In the genomic region with DNA sequence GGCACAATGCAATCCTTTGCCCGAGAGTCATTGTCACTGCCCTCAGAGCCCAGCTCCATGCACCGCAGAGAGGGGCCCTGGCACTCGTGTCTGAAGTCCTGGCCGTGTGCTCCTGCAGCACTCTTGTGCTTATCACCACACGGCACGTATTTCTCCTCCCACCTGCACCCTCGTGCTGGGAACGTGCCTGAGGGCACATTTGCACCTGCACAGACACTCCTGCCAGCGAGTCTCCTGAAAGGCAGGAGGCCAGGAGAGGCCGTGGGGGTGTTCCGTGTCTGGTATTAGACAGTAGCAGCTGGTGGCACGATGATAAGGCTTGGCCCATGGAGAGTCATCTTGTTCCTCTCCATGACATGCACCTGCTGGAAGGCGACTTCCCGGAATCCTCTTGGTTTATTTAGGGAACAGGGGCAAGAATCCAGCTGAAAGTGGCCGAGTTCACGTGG, we compare ENCODE assay signal across 1 cellular context.
A peak's percentile ranks its signal among the peaks of the same experiment; 100 is the strongest.
TF ChIP-seq lines count a peak whose summit lies in the region.

No MANE protein-coding gene starts in this region.

TF ChIP-seq in HepG2, 621 proteins besides CTCF, POLR2A, EP300 and RAD21 (continued from another document and continues in another):
- TF ChIP-seq, protein P1, sequence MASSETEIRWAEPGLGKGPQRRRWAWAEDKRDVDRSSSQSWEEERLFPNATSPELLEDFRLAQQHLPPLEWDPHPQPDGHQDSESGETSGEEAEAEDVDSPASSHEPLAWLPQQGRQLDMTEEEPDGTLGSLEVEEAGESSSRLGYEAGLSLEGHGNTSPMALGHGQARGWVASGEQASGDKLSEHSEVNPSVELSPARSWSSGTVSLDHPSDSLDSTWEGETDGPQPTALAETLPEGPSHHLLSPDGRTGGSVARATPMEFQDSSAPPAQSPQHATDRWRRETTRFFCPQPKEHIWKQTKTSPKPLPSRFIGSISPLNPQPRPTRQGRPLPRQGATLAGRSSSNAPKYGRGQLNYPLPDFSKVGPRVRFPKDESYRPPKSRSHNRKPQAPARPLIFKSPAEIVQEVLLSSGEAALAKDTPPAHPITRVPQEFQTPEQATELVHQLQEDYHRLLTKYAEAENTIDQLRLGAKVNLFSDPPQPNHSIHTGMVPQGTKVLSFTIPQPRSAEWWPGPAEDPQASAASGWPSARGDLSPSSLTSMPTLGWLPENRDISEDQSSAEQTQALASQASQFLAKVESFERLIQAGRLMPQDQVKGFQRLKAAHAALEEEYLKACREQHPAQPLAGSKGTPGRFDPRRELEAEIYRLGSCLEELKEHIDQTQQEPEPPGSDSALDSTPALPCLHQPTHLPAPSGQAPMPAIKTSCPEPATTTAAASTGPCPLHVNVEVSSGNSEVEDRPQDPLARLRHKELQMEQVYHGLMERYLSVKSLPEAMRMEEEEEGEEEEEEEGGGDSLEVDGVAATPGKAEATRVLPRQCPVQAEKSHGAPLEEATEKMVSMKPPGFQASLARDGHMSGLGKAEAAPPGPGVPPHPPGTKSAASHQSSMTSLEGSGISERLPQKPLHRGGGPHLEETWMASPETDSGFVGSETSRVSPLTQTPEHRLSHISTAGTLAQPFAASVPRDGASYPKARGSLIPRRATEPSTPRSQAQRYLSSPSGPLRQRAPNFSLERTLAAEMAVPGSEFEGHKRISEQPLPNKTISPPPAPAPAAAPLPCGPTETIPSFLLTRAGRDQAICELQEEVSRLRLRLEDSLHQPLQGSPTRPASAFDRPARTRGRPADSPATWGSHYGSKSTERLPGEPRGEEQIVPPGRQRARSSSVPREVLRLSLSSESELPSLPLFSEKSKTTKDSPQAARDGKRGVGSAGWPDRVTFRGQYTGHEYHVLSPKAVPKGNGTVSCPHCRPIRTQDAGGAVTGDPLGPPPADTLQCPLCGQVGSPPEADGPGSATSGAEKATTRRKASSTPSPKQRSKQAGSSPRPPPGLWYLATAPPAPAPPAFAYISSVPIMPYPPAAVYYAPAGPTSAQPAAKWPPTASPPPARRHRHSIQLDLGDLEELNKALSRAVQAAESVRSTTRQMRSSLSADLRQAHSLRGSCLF (CRISPR knock-in tag; IDR thresholded peaks at IDR 0.05; ENCODE audit: borderline replicate concordance) = no peak
- TF ChIP-seq, protein P2, sequence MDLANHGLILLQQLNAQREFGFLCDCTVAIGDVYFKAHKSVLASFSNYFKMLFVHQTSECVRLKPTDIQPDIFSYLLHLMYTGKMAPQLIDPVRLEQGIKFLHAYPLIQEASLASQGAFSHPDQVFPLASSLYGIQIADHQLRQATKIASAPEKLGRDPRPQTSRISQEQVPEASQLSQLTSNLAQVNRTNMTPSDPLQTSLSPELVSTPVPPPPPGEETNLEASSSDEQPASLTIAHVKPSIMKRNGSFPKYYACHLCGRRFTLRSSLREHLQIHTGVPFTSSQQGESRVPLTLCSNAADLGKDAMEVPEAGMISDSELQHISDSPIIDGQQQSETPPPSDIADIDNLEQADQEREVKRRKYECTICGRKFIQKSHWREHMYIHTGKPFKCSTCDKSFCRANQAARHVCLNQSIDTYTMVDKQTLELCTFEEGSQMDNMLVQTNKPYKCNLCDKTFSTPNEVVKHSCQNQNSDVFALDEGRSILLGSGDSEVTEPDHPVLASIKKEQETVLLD (CRISPR knock-in tag; IDR thresholded peaks at IDR 0.05; ENCODE audit: low read depth) = 0 out of 2 replicates have a peak, but pooled peaks have one; percentile 27
- TF ChIP-seq MYC (CRISPR knock-in tag; IDR thresholded peaks at IDR 0.05; ENCODE audit: borderline replicate concordance) = peak; percentile 57; the same call in 1 of the 2 replicates
- TF ChIP-seq ZNF337 (CRISPR knock-in tag; IDR thresholded peaks at IDR 0.05; ENCODE audit: borderline replicate concordance, low read depth) = no peak
- no peak for TF ChIP-seq ZNF3 (CRISPR knock-in tag; IDR thresholded peaks at IDR 0.05)
- 0 out of 2 replicates have a peak, but pooled peaks have one; percentile 69 for TF ChIP-seq REXO4 (CRISPR knock-in tag; IDR thresholded peaks at IDR 0.05; ENCODE audit: borderline replicate concordance)
- TF ChIP-seq, protein P3, sequence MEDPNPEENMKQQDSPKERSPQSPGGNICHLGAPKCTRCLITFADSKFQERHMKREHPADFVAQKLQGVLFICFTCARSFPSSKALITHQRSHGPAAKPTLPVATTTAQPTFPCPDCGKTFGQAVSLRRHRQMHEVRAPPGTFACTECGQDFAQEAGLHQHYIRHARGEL (CRISPR knock-in tag; IDR thresholded peaks at IDR 0.05) = no peak
- TF ChIP-seq ZNF460 (CRISPR knock-in tag; IDR thresholded peaks at IDR 0.05; ENCODE audit: borderline replicate concordance) = no peak
- TF ChIP-seq GATAD2A (CRISPR knock-in tag; IDR thresholded peaks at IDR 0.05) = 0 out of 2 replicates have a peak, but pooled peaks have one; percentile 30
- peak; percentile 52; the same call in 1 of the 2 replicates for TF ChIP-seq ZBTB38 (CRISPR knock-in tag; IDR thresholded peaks at IDR 0.05)
- TF ChIP-seq, protein P4, sequence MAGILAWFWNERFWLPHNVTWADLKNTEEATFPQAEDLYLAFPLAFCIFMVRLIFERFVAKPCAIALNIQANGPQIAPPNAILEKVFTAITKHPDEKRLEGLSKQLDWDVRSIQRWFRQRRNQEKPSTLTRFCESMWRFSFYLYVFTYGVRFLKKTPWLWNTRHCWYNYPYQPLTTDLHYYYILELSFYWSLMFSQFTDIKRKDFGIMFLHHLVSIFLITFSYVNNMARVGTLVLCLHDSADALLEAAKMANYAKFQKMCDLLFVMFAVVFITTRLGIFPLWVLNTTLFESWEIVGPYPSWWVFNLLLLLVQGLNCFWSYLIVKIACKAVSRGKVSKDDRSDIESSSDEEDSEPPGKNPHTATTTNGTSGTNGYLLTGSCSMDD (CRISPR knock-in tag; IDR thresholded peaks at IDR 0.05) = no peak
- TF ChIP-seq NCOA5 (CRISPR knock-in tag; IDR thresholded peaks at IDR 0.05) = no peak
- peak; percentile 52 for TF ChIP-seq IKZF4 (CRISPR knock-in tag; IDR thresholded peaks at IDR 0.05; ENCODE audit: borderline replicate concordance, low read depth, not compliant biosample characterization)
- TF ChIP-seq PCBP1 (IDR thresholded peaks at IDR 0.05; ENCODE audit: borderline replicate concordance, low read depth, low read length) = no peak
- TF ChIP-seq ZNF30 (CRISPR knock-in tag; IDR thresholded peaks at IDR 0.05) = peak; percentile 92
- no peak for TF ChIP-seq KMT2B (CRISPR knock-in tag; IDR thresholded peaks at IDR 0.05)
- TF ChIP-seq HNRNPH1 (optimal IDR thresholded peaks at IDR 0.05; ENCODE audit: low read depth, low read length) = no peak
- TF ChIP-seq, protein P5, sequence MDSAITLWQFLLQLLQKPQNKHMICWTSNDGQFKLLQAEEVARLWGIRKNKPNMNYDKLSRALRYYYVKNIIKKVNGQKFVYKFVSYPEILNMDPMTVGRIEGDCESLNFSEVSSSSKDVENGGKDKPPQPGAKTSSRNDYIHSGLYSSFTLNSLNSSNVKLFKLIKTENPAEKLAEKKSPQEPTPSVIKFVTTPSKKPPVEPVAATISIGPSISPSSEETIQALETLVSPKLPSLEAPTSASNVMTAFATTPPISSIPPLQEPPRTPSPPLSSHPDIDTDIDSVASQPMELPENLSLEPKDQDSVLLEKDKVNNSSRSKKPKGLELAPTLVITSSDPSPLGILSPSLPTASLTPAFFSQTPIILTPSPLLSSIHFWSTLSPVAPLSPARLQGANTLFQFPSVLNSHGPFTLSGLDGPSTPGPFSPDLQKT (CRISPR knock-in tag; IDR thresholded peaks at IDR 0.05; ENCODE audit: borderline replicate concordance) = no peak
- TF ChIP-seq ZNF749 (CRISPR knock-in tag; IDR thresholded peaks at IDR 0.05; ENCODE audit: borderline replicate concordance) = no peak
- TF ChIP-seq, protein P6, sequence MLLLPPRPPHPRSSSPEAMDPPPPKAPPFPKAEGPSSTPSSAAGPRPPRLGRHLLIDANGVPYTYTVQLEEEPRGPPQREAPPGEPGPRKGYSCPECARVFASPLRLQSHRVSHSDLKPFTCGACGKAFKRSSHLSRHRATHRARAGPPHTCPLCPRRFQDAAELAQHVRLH (CRISPR knock-in tag; IDR thresholded peaks at IDR 0.05; ENCODE audit: borderline replicate concordance, low read depth) = no peak
- no peak for TF ChIP-seq SMARCC2 (IDR thresholded peaks at IDR 0.05)
- no peak for TF ChIP-seq ZNF124 (CRISPR knock-in tag; IDR thresholded peaks at IDR 0.05)
- TF ChIP-seq, protein P7, sequence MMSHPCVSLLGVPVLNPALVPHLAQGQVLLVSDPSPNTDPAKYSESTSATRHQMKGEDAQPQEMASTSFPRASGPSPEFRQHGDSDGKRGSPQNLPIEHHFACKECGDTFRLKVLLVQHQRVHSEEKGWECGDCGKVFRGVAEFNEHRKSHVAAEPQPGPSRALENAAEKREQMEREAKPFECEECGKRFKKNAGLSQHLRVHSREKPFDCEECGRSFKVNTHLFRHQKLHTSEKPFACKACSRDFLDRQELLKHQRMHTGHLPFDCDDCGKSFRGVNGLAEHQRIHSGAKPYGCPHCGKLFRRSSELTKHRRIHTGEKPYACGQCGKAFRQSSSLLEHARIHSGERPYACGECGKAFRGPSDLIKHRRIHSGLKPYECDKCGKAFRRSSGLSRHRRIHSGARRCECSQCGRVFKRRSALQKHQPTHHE (CRISPR knock-in tag; IDR thresholded peaks at IDR 0.05; ENCODE audit: borderline replicate concordance) = no peak
- TF ChIP-seq, protein P8, sequence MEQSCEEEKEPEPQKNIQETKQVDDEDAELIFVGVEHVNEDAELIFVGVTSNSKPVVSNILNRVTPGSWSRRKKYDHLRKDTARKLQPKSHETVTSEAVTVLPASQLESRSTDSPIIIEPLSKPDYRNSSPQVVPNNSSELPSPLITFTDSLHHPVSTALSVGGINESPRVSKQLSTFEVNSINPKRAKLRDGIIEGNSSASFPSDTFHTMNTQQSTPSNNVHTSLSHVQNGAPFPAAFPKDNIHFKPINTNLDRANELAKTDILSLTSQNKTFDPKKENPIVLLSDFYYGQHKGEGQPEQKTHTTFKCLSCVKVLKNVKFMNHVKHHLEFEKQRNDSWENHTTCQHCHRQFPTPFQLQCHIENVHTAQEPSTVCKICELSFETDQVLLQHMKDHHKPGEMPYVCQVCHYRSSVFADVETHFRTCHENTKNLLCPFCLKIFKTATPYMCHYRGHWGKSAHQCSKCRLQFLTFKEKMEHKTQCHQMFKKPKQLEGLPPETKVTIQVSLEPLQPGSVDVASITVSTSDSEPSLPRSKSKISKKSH (CRISPR knock-in tag; IDR thresholded peaks at IDR 0.05; ENCODE audit: borderline replicate concordance) = peak; percentile 85
- no peak for TF ChIP-seq ZSCAN20 (CRISPR knock-in tag; IDR thresholded peaks at IDR 0.05; ENCODE audit: borderline replicate concordance)
- TF ChIP-seq HNF4G (IDR thresholded peaks at IDR 0.05; ENCODE audit: borderline replicate concordance, low read depth, low read length) = no peak
- no peak for TF ChIP-seq HNF4G (CRISPR knock-in tag; IDR thresholded peaks at IDR 0.05; ENCODE audit: borderline replicate concordance, low read depth)
- no peak for TF ChIP-seq KAT8 (CRISPR knock-in tag; IDR thresholded peaks at IDR 0.05)
- TF ChIP-seq PRMT3 (CRISPR knock-in tag; IDR thresholded peaks at IDR 0.05; ENCODE audit: borderline replicate concordance, low read depth) = no peak
- TF ChIP-seq, protein P9, sequence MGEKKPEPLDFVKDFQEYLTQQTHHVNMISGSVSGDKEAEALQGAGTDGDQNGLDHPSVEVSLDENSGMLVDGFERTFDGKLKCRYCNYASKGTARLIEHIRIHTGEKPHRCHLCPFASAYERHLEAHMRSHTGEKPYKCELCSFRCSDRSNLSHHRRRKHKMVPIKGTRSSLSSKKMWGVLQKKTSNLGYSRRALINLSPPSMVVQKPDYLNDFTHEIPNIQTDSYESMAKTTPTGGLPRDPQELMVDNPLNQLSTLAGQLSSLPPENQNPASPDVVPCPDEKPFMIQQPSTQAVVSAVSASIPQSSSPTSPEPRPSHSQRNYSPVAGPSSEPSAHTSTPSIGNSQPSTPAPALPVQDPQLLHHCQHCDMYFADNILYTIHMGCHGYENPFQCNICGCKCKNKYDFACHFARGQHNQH (CRISPR knock-in tag; IDR thresholded peaks at IDR 0.05) = 0 out of 2 replicates have a peak, but pooled peaks have one; percentile 26
- TF ChIP-seq, protein P10, sequence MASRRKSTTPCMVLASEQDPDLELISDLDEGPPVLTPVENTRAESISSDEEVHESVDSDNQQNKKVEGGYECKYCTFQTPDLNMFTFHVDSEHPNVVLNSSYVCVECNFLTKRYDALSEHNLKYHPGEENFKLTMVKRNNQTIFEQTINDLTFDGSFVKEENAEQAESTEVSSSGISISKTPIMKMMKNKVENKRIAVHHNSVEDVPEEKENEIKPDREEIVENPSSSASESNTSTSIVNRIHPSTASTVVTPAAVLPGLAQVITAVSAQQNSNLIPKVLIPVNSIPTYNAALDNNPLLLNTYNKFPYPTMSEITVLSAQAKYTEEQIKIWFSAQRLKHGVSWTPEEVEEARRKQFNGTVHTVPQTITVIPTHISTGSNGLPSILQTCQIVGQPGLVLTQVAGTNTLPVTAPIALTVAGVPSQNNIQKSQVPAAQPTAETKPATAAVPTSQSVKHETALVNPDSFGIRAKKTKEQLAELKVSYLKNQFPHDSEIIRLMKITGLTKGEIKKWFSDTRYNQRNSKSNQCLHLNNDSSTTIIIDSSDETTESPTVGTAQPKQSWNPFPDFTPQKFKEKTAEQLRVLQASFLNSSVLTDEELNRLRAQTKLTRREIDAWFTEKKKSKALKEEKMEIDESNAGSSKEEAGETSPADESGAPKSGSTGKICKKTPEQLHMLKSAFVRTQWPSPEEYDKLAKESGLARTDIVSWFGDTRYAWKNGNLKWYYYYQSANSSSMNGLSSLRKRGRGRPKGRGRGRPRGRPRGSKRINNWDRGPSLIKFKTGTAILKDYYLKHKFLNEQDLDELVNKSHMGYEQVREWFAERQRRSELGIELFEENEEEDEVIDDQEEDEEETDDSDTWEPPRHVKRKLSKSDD (CRISPR knock-in tag; IDR thresholded peaks at IDR 0.05; ENCODE audit: low read depth) = no peak
- no peak for TF ChIP-seq ZNF510 (CRISPR knock-in tag; IDR thresholded peaks at IDR 0.05; ENCODE audit: low read depth)
- TF ChIP-seq, protein P11, sequence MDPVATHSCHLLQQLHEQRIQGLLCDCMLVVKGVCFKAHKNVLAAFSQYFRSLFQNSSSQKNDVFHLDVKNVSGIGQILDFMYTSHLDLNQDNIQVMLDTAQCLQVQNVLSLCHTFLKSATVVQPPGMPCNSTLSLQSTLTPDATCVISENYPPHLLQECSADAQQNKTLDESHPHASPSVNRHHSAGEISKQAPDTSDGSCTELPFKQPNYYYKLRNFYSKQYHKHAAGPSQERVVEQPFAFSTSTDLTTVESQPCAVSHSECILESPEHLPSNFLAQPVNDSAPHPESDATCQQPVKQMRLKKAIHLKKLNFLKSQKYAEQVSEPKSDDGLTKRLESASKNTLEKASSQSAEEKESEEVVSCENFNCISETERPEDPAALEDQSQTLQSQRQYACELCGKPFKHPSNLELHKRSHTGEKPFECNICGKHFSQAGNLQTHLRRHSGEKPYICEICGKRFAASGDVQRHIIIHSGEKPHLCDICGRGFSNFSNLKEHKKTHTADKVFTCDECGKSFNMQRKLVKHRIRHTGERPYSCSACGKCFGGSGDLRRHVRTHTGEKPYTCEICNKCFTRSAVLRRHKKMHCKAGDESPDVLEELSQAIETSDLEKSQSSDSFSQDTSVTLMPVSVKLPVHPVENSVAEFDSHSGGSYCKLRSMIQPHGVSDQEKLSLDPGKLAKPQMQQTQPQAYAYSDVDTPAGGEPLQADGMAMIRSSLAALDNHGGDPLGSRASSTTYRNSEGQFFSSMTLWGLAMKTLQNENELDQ (CRISPR knock-in tag; IDR thresholded peaks at IDR 0.05; ENCODE audit: borderline replicate concordance) = no peak
- no peak for TF ChIP-seq SIX4 (CRISPR knock-in tag; IDR thresholded peaks at IDR 0.05)
- TF ChIP-seq CREM (IDR thresholded peaks at IDR 0.05) = no peak
- no peak for TF ChIP-seq CREM (CRISPR knock-in tag; IDR thresholded peaks at IDR 0.05)
- TF ChIP-seq RFXANK (CRISPR knock-in tag; IDR thresholded peaks at IDR 0.05) = no peak
- TF ChIP-seq SAP130 (CRISPR knock-in tag; IDR thresholded peaks at IDR 0.05; ENCODE audit: low read depth) = no peak
